In the genomic region with DNA sequence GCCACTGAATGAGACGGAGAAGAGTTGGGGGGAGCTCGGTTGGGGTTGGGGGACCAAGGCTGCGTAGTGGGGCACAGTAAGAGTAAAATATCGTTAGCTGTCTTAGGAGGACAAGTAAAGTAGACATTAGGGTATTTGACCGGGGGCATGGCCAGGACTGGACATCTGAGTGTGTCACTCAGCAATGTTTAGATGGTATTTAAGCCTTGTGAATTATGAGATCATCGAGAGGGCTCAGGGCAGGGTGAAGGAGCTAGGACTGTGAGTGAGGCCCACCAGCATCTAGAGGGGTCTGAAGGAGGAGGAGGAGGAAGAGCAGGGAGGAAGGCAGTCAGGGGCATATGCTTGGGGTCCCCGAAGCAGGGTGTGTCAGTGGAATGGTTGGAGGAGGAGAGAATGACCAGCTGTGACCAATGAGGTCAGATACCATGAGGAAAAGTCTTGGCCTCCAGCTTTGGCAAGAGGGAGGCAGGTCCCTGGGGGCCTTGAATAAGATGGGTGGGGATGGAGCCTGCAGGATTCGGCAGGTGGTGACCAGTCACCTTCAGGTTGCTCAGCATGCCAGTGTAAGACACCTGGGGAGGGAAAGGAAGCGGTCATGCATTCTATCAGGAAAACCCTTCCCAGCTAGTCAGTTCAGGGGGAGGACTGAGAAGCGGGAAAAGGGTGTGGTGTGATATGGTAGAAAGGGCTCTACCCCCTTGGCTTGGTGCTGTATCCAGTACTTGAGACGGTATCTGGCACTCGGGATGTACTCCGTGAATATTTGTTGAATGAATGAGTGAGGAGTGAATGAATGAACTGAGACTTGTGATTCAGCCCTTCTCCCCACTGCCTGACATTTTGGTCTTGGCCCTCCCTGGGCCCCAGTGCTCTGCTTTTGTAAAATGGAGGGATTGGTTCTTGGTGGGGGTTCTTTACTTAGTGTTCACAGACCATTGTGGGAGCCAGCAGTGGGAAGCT, we compare ENCODE assay signal across 12 cellular contexts. TPM values are rescaled to one million over a fixed set of nuclear protein-coding genes. Genes with fewer than 3 reads are reported as not detected.
DNase-seq lines count a peak whose midpoint lies in the region; ATAC-seq, FAIRE-seq and TF ChIP-seq lines count a peak whose summit lies in the region.
"Had no signal": no experiment of that assay in that cellular context is flagged by ENCODE, and none has a peak within 500 bp of the region (broad histone marks: within the 10 kb centered on the region; RNA-seq: fewer than 3 reads in every experiment).

No MANE protein-coding gene starts in this region.

- no peak overlapping the region for H3K27ac Mint-ChIP-seq in GM23338
- peak overlapping the region; percentile 93 for H3K27ac Mint-ChIP-seq in activated CD4-positive, alpha-beta memory T cell treated with anti-CD3 and anti-CD28 coated beads for 36 hours

- intact Hi-C loops in activated CD4-positive, alpha-beta memory T cell treated with anti-CD3 and anti-CD28 coated beads for 36 hours (cut with micrococcal nuclease): no loop called here
- intact Hi-C loops in psoas muscle (cut with DNase I): loop anchor here in 1 of 2 donors (10.0 kb wide), 1 partner anchor 118 kb away; no protein-coding TSS in a partner anchor

- H3K9me2 ChIP-seq in GM23338 (ENCODE audit: insufficient read depth): no peaks in the 10 kb centered on the region

- no peaks in the 10 kb centered on the region; the same call in 2 of the 3 replicates for H3K9me3 Mint-ChIP-seq in GM23338
- no peaks in the 10 kb centered on the region for H3K9me3 Mint-ChIP-seq in activated CD4-positive, alpha-beta memory T cell treated with anti-CD3 and anti-CD28 coated beads for 36 hours

- ATAC-seq in GM23338 (no peak), esophagus mucosa (peak; percentile 3), psoas muscle (no peak), GM21786 (IDR thresholded peaks at IDR 0.05; ENCODE audit: unreplicated experiment) (no peak), HG03442 (IDR thresholded peaks at IDR 0.05; ENCODE audit: unreplicated experiment) (no peak)

- H3K4me3 ChIP-seq in GM23338: no peak overlapping the region
- H3K4me3 ChIP-seq in psoas muscle: no peak overlapping the region
- H3K4me3 ChIP-seq: SJCRH30 had no signal

- DNase-seq in GM23338 (ENCODE audit: low spot score): no peak
- no peak for DNase-seq in activated CD4-positive, alpha-beta memory T cell treated with anti-CD3 and anti-CD28 coated beads for 36 hours
- DNase-seq in psoas muscle: peak in 1 of 2 donors; percentile 36
- no peak for DNase-seq in GM19239 (ENCODE audit: insufficient read length, low spot score)
- no peak for DNase-seq in middle frontal gyrus (ENCODE audit: extremely low spot score, low spot score)
- DNase-seq: activated T-cell treated with anti-CD3 and anti-CD28 coated beads, Interleukin-2, amount 50 U/mL, for 48 hours; NCI-H1105 treated with DMSO at 0.1 percent for 48 hours; SJCRH30 had no signal

- no peaks in the 10 kb centered on the region for H3K9me3 ChIP-seq in psoas muscle
- H3K9me3 ChIP-seq: SJCRH30 had no signal

- H3F3A ChIP-seq in GM23338 (replicated peaks; ENCODE audit: low read depth): no peaks in the 10 kb centered on the region

- H3K27me3 ChIP-seq in GM23338 (ENCODE audit: insufficient read depth): no peaks in the 10 kb centered on the region
- no peaks in the 10 kb centered on the region for H3K27me3 ChIP-seq in psoas muscle (ENCODE audit: insufficient read depth in 3 of 3, low read length in 2 of 3)
- H3K27me3 ChIP-seq: SJCRH30 had no signal

- WGBS in psoas muscle, 3 donors: 77 to 80% (median 78%) methylated on average over 13 of the region's 13 CpGs

- H2AFZ ChIP-seq in GM23338: no peak overlapping the region

- peaks cover 10% of the 10 kb centered on the region for H3K27me3 Mint-ChIP-seq in GM23338 (ENCODE audit: insufficient read depth, low read depth, poor library complexity)
- H3K27me3 Mint-ChIP-seq in activated CD4-positive, alpha-beta memory T cell treated with anti-CD3 and anti-CD28 coated beads for 36 hours: no peaks in the 10 kb centered on the region

- peaks cover 12% of the 10 kb centered on the region; the same call in 1 of the 2 replicates for H3K4me1 ChIP-seq in GM23338 (ENCODE audit: insufficient read depth)
- peaks cover 55% of the 10 kb centered on the region for H3K4me1 ChIP-seq in psoas muscle

- H3K36me3 ChIP-seq in GM23338 (ENCODE audit: insufficient read depth) (no peaks in the 10 kb centered on the region), psoas muscle (ENCODE audit: insufficient read depth in 1 of 2, low read depth in 1 of 2) (peaks cover 0 to 8% of the 10 kb centered on the region in 2 donors)
- H3K36me3 ChIP-seq: SJCRH30 had no signal

- peaks cover 13% of the 10 kb centered on the region for H4K20me1 ChIP-seq in GM23338 (replicated peaks; ENCODE audit: insufficient read depth)

- H3K36me3 Mint-ChIP-seq in GM23338 (ENCODE audit: low read depth): peaks cover 9% of the 10 kb centered on the region; the same call in 1 of the 3 replicates
- H3K36me3 Mint-ChIP-seq in activated CD4-positive, alpha-beta memory T cell treated with anti-CD3 and anti-CD28 coated beads for 36 hours: peaks cover 11% of the 10 kb centered on the region

- CTCF ChIA-PET in activated CD4-positive, alpha-beta memory T cell treated with anti-CD3 and anti-CD28 coated beads for 36 hours (lab: Charles Lee): interaction anchor here (0.8 to 21.6 kb wide), 5 partner anchors 8 to 45 kb away, joined by 3 to 1168 read pairs (median 4); a partner anchor contains a TSS

- no peak overlapping the region; the same call in 2 of the 3 replicates for H3K4me3 Mint-ChIP-seq in GM23338
- no peak overlapping the region for H3K4me3 Mint-ChIP-seq in activated CD4-positive, alpha-beta memory T cell treated with anti-CD3 and anti-CD28 coated beads for 36 hours

- peaks cover 61% of the 10 kb centered on the region for H3K79me2 ChIP-seq in GM23338 (replicated peaks; ENCODE audit: insufficient read depth)

- peak overlapping the region; percentile 38; the same call in 1 of the 2 replicates for H3K4me2 ChIP-seq in GM23338

- peaks cover 47% of the 10 kb centered on the region for H3K4me1 Mint-ChIP-seq in GM23338
- H3K4me1 Mint-ChIP-seq in activated CD4-positive, alpha-beta memory T cell treated with anti-CD3 and anti-CD28 coated beads for 36 hours (ENCODE audit: low read depth): peaks cover 77% of the 10 kb centered on the region

- POLR2A ChIA-PET in activated CD4-positive, alpha-beta memory T cell treated with anti-CD3 and anti-CD28 coated beads for 36 hours (lab: Charles Lee): interaction anchor here (1.1 to 1.2 kb wide), 3 partner anchors 10 to 34 kb away, joined by 3 to 5 read pairs (median 4); no protein-coding TSS in a partner anchor

- no peak for FAIRE-seq in GM19239 (lab: Jason Lieb, UNC)
- FAIRE-seq: frontal cortex had no signal

- TF ChIP-seq CTCF in GM23338 (conservative IDR thresholded peaks at IDR 0.05; ENCODE audit: low read depth in 2 of 2): no peak
- no peak for TF ChIP-seq CTCF in psoas muscle (IDR thresholded peaks at IDR 0.05)

- H3K27ac ChIP-seq in GM23338 (ENCODE audit: low read depth) (no peak overlapping the region), psoas muscle (peak overlapping the region; percentile 10)
- H3K27ac ChIP-seq: SJCRH30 had no signal

TF ChIP-seq in GM23338, 12 proteins besides CTCF, POLR2A, EP300 and RAD21 (continues in another document):
- TF ChIP-seq, protein P1, sequence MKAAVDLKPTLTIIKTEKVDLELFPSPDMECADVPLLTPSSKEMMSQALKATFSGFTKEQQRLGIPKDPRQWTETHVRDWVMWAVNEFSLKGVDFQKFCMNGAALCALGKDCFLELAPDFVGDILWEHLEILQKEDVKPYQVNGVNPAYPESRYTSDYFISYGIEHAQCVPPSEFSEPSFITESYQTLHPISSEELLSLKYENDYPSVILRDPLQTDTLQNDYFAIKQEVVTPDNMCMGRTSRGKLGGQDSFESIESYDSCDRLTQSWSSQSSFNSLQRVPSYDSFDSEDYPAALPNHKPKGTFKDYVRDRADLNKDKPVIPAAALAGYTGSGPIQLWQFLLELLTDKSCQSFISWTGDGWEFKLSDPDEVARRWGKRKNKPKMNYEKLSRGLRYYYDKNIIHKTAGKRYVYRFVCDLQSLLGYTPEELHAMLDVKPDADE (IDR thresholded peaks at IDR 0.05): no peak
- no peak for TF ChIP-seq EZH2phosphoT487 (IDR thresholded peaks at IDR 0.05; ENCODE audit: unreplicated experiment)
- TF ChIP-seq STAT1 (IDR thresholded peaks at IDR 0.05; ENCODE audit: unreplicated experiment): no peak
- no peak for TF ChIP-seq POLR2AphosphoS5 (IDR thresholded peaks at IDR 0.05; ENCODE audit: low read depth)

RNA-seq across cellular contexts. Expression of a gene that starts 34.8 kb away (rescaled TPM):
- not detected in 2 replicates for total RNA-seq in GM23338 (2014; rRNA removed; shearing (Covaris generic))
- polyA plus RNA-seq in GM23338 (2016; fragmentation: Nextera tagmentation; extraction: Ambion mirVana) (0.08 TPM in 1 of 2 replicates, not detected in the other), psoas muscle (under 1 TPM in 1 of 3 donors, not detected in 2; 0.01 TPM)
- total RNA-seq in activated CD4-positive, alpha-beta memory T cell treated with anti-CD3 and anti-CD28 coated beads for 36 hours: under 1 TPM in 1 of 2 experiments, not detected in 1; 0.12 TPM
- total RNA-seq in esophagus mucosa (0.04 TPM), psoas muscle (not detected)
- total RNA-seq: SJCRH30 had no signal

RNA-seq across cellular contexts. Expression of a gene that starts 48.8 kb away (rescaled TPM):
- 31.8 and 40.7 TPM in 2 replicates for total RNA-seq in GM23338 (2014; rRNA removed; shearing (Covaris generic))
- polyA plus RNA-seq in GM23338 (2016; fragmentation: Nextera tagmentation; extraction: Ambion mirVana) (17.1 and 17.9 TPM in 2 replicates), psoas muscle (10 to 100 TPM; 19.4 to 20.0 (median 19.6) TPM)
- 10 to 100 TPM; 48.9 to 51.8 TPM for total RNA-seq in activated CD4-positive, alpha-beta memory T cell treated with anti-CD3 and anti-CD28 coated beads for 36 hours
- total RNA-seq in esophagus mucosa (94.6 TPM), psoas muscle (10 to 100 TPM; 23.9 to 33.3 (median 25.7) TPM)
